8 cellular contexts compared by ENCODE assay signal in genomic region chr10:97640868-97641811, GRCh38. TPM values are rescaled to one million over a fixed set of nuclear protein-coding genes. Genes with fewer than 3 reads are reported as not detected.
A peak's percentile ranks its signal among the peaks of the same experiment; 100 is the strongest.
DNase-seq lines count a peak whose midpoint lies in the region; ATAC-seq and TF ChIP-seq lines count a peak whose summit lies in the region.

No MANE protein-coding gene starts in this region.

- H3K27me3 ChIP-seq in BLaER1 treated with 17β-estradiol and CSF1 and Interleukin-3, amounts not matched to agents 10 nM and 100 nM: no peaks in the 10 kb centered on the region
- H3K27me3 ChIP-seq in HL-60 (ENCODE audit: insufficient read depth, poor library complexity, severe bottlenecking): no peaks in the 10 kb centered on the region
- H3K27me3 ChIP-seq in WERI-Rb-1 (ENCODE audit: insufficient read depth, low read depth, severe bottlenecking): no peaks in the 10 kb centered on the region
- no peaks in the 10 kb centered on the region for H3K27me3 ChIP-seq in thoracic aorta (replicated peaks; ENCODE audit: insufficient read depth)

- H3K27ac ChIP-seq in BLaER1 treated with 17β-estradiol and CSF1 and Interleukin-3, amounts not matched to agents 10 nM and 100 nM: peak overlapping the region; percentile 72 to 92 (median 81)
- H3K27ac ChIP-seq in HL-60 (replicated peaks) (no peak overlapping the region), WERI-Rb-1 (peak overlapping the region; percentile 43; the same call in 1 of the 2 replicates), epithelial cell of prostate (peak overlapping the region; percentile 74), thoracic aorta (peak overlapping the region; percentile 76 to 80)

- peak in 1 of 2 experiments; percentile 32 for DNase-seq in HL-60 (ENCODE audit: low read depth in 1 of 2, low spot score in 1 of 2)
- DNase-seq in WERI-Rb-1: peak; percentile 20
- DNase-seq in epithelial cell of prostate (ENCODE audit: low read depth, low spot score): no peak
- DNase-seq in mucosa of descending colon: peak; percentile 39 to 64 (median 40)
- no peak for DNase-seq in thoracic aorta (ENCODE audit: low spot score)
- no peak for DNase-seq in SHP77 treated with DMSO at 0.1 percent for 48 hours (lab: John Stamatoyannopoulos, UW)

- H4K20me1 ChIP-seq in BLaER1 treated with 17β-estradiol and CSF1 and Interleukin-3, amounts not matched to agents 10 nM and 100 nM: peaks cover 0 to 15% (median 6%) of the 10 kb centered on the region in 11 experiments; a peak in 7 of 22 replicates

- H3K4me2 ChIP-seq in BLaER1 treated with 17β-estradiol and CSF1 and Interleukin-3, amounts not matched to agents 10 nM and 100 nM: peak overlapping the region; percentile 63 to 85 (median 74)

- H3K9ac ChIP-seq in BLaER1 treated with 17β-estradiol and CSF1 and Interleukin-3, amounts not matched to agents 10 nM and 100 nM: peak overlapping the region; percentile 75 to 94 (median 86)

- peak overlapping the region; percentile 78 to 85 (median 82) for H3K4me3 ChIP-seq in BLaER1 treated with 17β-estradiol and CSF1 and Interleukin-3, amounts not matched to agents 10 nM and 100 nM
- peak overlapping the region; percentile 88 for H3K4me3 ChIP-seq in HL-60 (replicated peaks; ENCODE audit: insufficient read depth, low read length)
- H3K4me3 ChIP-seq in WERI-Rb-1 (ENCODE audit: low read depth, low read length): peak overlapping the region; percentile 83
- H3K4me3 ChIP-seq in mucosa of descending colon: peak overlapping the region; percentile 77
- peak overlapping the region; percentile 94 for H3K4me3 ChIP-seq in thoracic aorta

- ATAC-seq in GM19395 (IDR thresholded peaks at IDR 0.05; ENCODE audit: unreplicated experiment): peak; percentile 31
- ATAC-seq in mucosa of descending colon: peak; percentile 55
- peak; percentile 46 for ATAC-seq in thoracic aorta (ENCODE audit: insufficient number of reproducible peaks, low FRiP score, low read depth)

- peaks cover 6 to 23% (median 12%) of the 10 kb centered on the region in 11 experiments; a peak in 14 of 22 replicates for H3K36me3 ChIP-seq in BLaER1 treated with 17β-estradiol and CSF1 and Interleukin-3, amounts not matched to agents 10 nM and 100 nM
- H3K36me3 ChIP-seq in WERI-Rb-1: peaks cover 27% of the 10 kb centered on the region
- no peaks in the 10 kb centered on the region for H3K36me3 ChIP-seq in mucosa of descending colon (ENCODE audit: low read depth)
- H3K36me3 ChIP-seq in thoracic aorta: peaks cover 11% of the 10 kb centered on the region

- intact Hi-C loops in mucosa of descending colon (cut with DNase I, micrococcal nuclease): no loop called here

- H3K9me3 ChIP-seq in BLaER1 treated with 17β-estradiol and CSF1 and Interleukin-3, amounts not matched to agents 10 nM and 100 nM (replicated peaks in 1 of 11): peaks cover 0 to 9% (median 0%) of the 10 kb centered on the region in 11 experiments; a peak in 7 of 22 replicates
- H3K9me3 ChIP-seq in WERI-Rb-1 (ENCODE audit: severe bottlenecking) (no peaks in the 10 kb centered on the region), mucosa of descending colon (no peaks in the 10 kb centered on the region), thoracic aorta (no peaks in the 10 kb centered on the region)

- peaks cover 13 to 33% (median 15%) of the 10 kb centered on the region in 10 experiments; a peak in 16 of 20 replicates for H3K4me1 ChIP-seq in BLaER1 treated with 17β-estradiol and CSF1 and Interleukin-3, amounts not matched to agents 10 nM and 100 nM
- H3K4me1 ChIP-seq in mucosa of descending colon (ENCODE audit: low read depth) (peaks cover 10% of the 10 kb centered on the region), thoracic aorta (ENCODE audit: control insufficient read depth in 1 of 2, low read depth in 2 of 2) (peaks cover 15 to 27% of the 10 kb centered on the region in 2 donors)

- TF ChIP-seq CTCF in HL-60 (IDR thresholded peaks at IDR 0.05; ENCODE audit: insufficient read depth, low read length) (no peak), WERI-Rb-1 (IDR thresholded peaks at IDR 0.05; ENCODE audit: low read depth, low read length) (no peak), mucosa of descending colon (IDR thresholded peaks at IDR 0.05) (no peak), thoracic aorta (IDR thresholded peaks at IDR 0.05) (no peak)

RNA-seq across cellular contexts. Expression of gene PI4K2A, which starts 0.7 kb away (rescaled TPM):
- total RNA-seq in mucosa of descending colon (10 to 100 TPM; 11.2 to 13.7 (median 11.7) TPM), thoracic aorta (10 to 100 TPM; 18.0 to 22.9 TPM)

RNA-seq across cellular contexts. Expression of gene MORN4, which starts 7.8 kb away (rescaled TPM):
- total RNA-seq in mucosa of descending colon (1 to 10 TPM; 1.9 to 2.7 (median 2.6) TPM), thoracic aorta (1 to 10 TPM; 3.5 to 6.6 TPM)

RNA-seq across cellular contexts. Expression of gene AVPI1, which starts 45.9 kb away (rescaled TPM):
- 10 to 100 TPM; 23.7 to 34.1 (median 31.4) TPM for total RNA-seq in mucosa of descending colon
- total RNA-seq in thoracic aorta: 10 to 100 TPM in 1 of 2 donors, 1 to 10 TPM in 1; 9.5 to 25.6 TPM

RNA-seq across cellular contexts. Expression of gene C10orf62, which starts 51.6 kb away (rescaled TPM):
- total RNA-seq in mucosa of descending colon (not detected), thoracic aorta (1 to 10 TPM in 1 of 2 donors, not detected in 1; 1.2 TPM)

RNA-seq across cellular contexts. Expression of gene HOGA1, which starts 57.0 kb away (rescaled TPM):
- under 1 TPM in 2 of 3 donors, not detected in 1; 0.29 to 0.47 TPM for total RNA-seq in mucosa of descending colon
- 10 to 100 TPM in 1 of 2 donors, 1 to 10 TPM in 1; 7.0 to 12.3 TPM for total RNA-seq in thoracic aorta

Comparison
In these comparisons a context has a peak if more than half of its experiments do, and no peak if none do; other contexts are left out.
1. DNase-seq: peak in WERI-Rb-1 (single experiment) and mucosa of descending colon (3 of 3); none in epithelial cell of prostate (single experiment), thoracic aorta (single experiment) and SHP77 treated with DMSO at 0.1 percent for 48 hours (single experiment).
2. Peak in every context shown above with its lines, with median percentiles within 50 percentile points of each other: H3K4me3 ChIP-seq and ATAC-seq.